ENCODE assay signal across 29 cellular contexts in the genomic region with DNA sequence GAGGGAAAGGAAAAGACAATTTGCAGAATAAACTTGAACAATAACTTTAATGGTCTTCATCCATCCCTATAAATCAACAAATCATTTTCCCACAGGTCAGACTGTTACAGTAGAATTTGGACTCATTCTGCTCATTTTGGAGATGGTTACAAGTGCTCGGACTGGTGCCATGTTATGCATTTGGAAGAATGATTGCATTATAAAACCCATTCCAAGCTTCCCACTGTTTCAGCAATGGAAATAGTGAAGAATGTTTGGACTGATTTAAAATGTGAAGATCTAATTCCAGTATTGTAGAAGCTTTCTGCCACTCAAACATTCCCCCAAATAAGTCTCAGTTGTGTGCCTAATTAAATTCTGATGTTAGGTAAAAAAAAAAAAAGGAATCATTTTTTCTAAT.
"Had no signal": no experiment of that assay in that cellular context is flagged by ENCODE, and none has a peak within 500 bp of the region (broad histone marks: within the 10 kb centered on the region; RNA-seq: fewer than 3 reads in every experiment).

No MANE protein-coding gene starts in this region.

- DNase-seq: activated B cell treated with CpG ODN at 0.5 μM for 24 hours; activated CD4-positive, alpha-beta memory T cell treated with anti-CD3 and anti-CD28 coated beads for 36 hours; activated CD4-positive, alpha-beta T cell treated with anti-CD3 and anti-CD28 coated beads for 4 hours; activated CD4-positive, alpha-beta T cell treated with anti-CD3 and anti-CD28 coated beads, Interleukin-2, amount 10 ng/mL, durations not matched to agents 24 days and 14 days; activated CD4-positive, alpha-beta T cell treated with anti-CD3 and anti-CD28 coated beads, Interleukin-2, amount 50 U/mL, for 1 hour; activated CD4-positive, alpha-beta T cell treated with anti-CD3 and anti-CD28 coated beads, Interleukin-2, amount 50 U/mL, for 4 hours; activated CD4-positive, CD25-positive, alpha-beta regulatory T cell treated with anti-CD3 and anti-CD28 coated beads, Interleukin-2, amount 50 U/mL, for 72 hours; activated CD8-positive, alpha-beta memory T cell treated with anti-CD3 and anti-CD28 coated beads, Interleukin-2, amount 50 U/mL, for 4 hours; activated CD8-positive, alpha-beta T cell treated with anti-CD3 and anti-CD28 coated beads for 36 hours; activated effector memory CD4-positive, alpha-beta T cell treated with anti-CD3 and anti-CD28 coated beads, Interleukin-2, amount 50 U/mL, for 16 hours; activated gamma-delta T cell treated with Interleukin-2 at 50 U/mL for 16 hours; activated naive CD4-positive, alpha-beta T cell; activated naive CD4-positive, alpha-beta T cell treated with anti-CD3 and anti-CD28 coated beads for 36 hours; activated naive CD8-positive, alpha-beta T cell treated with anti-CD3 and anti-CD28 coated beads, Interleukin-2, amount 10 ng/mL, durations not matched to agents 7 days and 5 days; activated naive CD8-positive, alpha-beta T cell treated with anti-CD3 and anti-CD28 coated beads, Interleukin-2, amount 50 U/mL, for 24 hours; activated T-cell treated with anti-CD3 and anti-CD28 coated beads for 4 hours; activated T-cell treated with anti-CD3 and anti-CD28 coated beads, Interleukin-2, amount 50 U/mL, for 1 hour; activated T-cell treated with anti-CD3 and anti-CD28 coated beads, Interleukin-2, amount 50 U/mL, for 4 hours; activated T-cell treated with anti-CD3 and anti-CD28 coated beads, Interleukin-2, amount 50 U/mL, for 72 hours; amygdala; anterior cingulate cortex; body of pancreas; brain microvascular endothelial cell; central memory CD4-positive, alpha-beta T cell; T-helper 1 cell; T-helper 2 cell; T-helper 9 cell had no signal

- H3K4me1 ChIP-seq: body of pancreas, breast epithelium had no signal

- H3K9me3 ChIP-seq: body of pancreas, breast epithelium had no signal

- H3K27me3 ChIP-seq: body of pancreas, brain microvascular endothelial cell, breast epithelium had no signal

- H3K27ac ChIP-seq: body of pancreas, brain microvascular endothelial cell, breast epithelium, VCaP had no signal

- H3K36me3 ChIP-seq: brain microvascular endothelial cell, breast epithelium had no signal

- H3K4me3 ChIP-seq: body of pancreas, breast epithelium had no signal
